22 cellular contexts compared by ENCODE assay signal in genomic region chr12:70759161-70759918, GRCh38.
DNase-seq lines count a peak whose midpoint lies in the region; ATAC-seq, FAIRE-seq and TF ChIP-seq lines count a peak whose summit lies in the region.
"Had no signal": no experiment of that assay in that cellular context is flagged by ENCODE, and none has a peak within 500 bp of the region (broad histone marks: within the 10 kb centered on the region; RNA-seq: fewer than 3 reads in every experiment).

No MANE protein-coding gene starts in this region.

- no peak for ATAC-seq in body of pancreas
- no peak for ATAC-seq in HG03521 (IDR thresholded peaks at IDR 0.05; ENCODE audit: unreplicated experiment)
- no peak for ATAC-seq in activated naive CD4-positive, alpha-beta T cell treated with anti-CD3 and anti-CD28 coated beads, Interleukin-2, amount 50 U/mL, for 72 hours
- ATAC-seq: GM12878, HepG2 had no signal

- no peaks in the 10 kb centered on the region for H3K9me3 Mint-ChIP-seq in activated naive CD4-positive, alpha-beta T cell treated with anti-CD3 and anti-CD28 coated beads, Interleukin-2, amount 50 U/mL, for 72 hours

- H3K27ac ChIP-seq in body of pancreas (no peak overlapping the region), stomach (no peak overlapping the region)
- H3K27ac ChIP-seq: BLaER1 had no signal

- no peak for FAIRE-seq in bronchial epithelial cell (lab: Jason Lieb, UNC)
- FAIRE-seq: GM12878, H54, HepG2 had no signal

- H3K27me3 ChIP-seq in bronchial epithelial cell (ENCODE audit: control insufficient read depth, insufficient read depth, low read length) (no peaks in the 10 kb centered on the region), body of pancreas (no peaks in the 10 kb centered on the region), stomach (no peaks in the 10 kb centered on the region)
- H3K27me3 ChIP-seq: BLaER1 had no signal

- H3K9me3 ChIP-seq in body of pancreas (no peaks in the 10 kb centered on the region), stomach (no peaks in the 10 kb centered on the region)
- H3K9me3 ChIP-seq: BLaER1 had no signal

- DNase-seq in Caki2 (ENCODE audit: low read depth) (peak; percentile 98), SK-MEL-5 (ENCODE audit: low read depth, low spot score) (peak; percentile 9), bronchial epithelial cell (ENCODE audit: low read depth) (peak; percentile 30), kidney tubule cell (ENCODE audit: low spot score) (peak; percentile 79), body of pancreas (no peak), stomach (no peak)
- DNase-seq in activated naive CD4-positive, alpha-beta T cell treated with anti-CD3 and anti-CD28 coated beads, Interleukin-2, amount 50 U/mL, for 72 hours (ENCODE audit: low spot score in 2 of 2), result no peak
- DNase-seq: 8988T; Calu3; CD4-positive, alpha-beta memory T cell; DMS 273 treated with DMSO at 0.1 percent for 48 hours; DMS53; DND-41; EL; HCEC 1CT had no signal

- in situ Hi-C loops in Caki2 (cut with HindIII; ENCODE audit: low pct_unique_long_range_greater_than_20kb, low sequenced_read_pairs), result no loop called here
- in situ Hi-C loops in SK-MEL-5 (cut with HindIII; ENCODE audit: low pct_unique_long_range_greater_than_20kb, low sequenced_read_pairs), result no loop called here

- H3K4me1 ChIP-seq in body of pancreas (peaks cover 14% of the 10 kb centered on the region), stomach (peaks cover 0 to 23% (median 9%) of the 10 kb centered on the region in 4 donors)
- H3K4me1 ChIP-seq: BLaER1 had no signal

- no peak for TF ChIP-seq POLR2A in body of pancreas (IDR thresholded peaks at IDR 0.05)
- no peak for TF ChIP-seq POLR2A in stomach (IDR thresholded peaks at IDR 0.05)

- no peak for TF ChIP-seq EP300 in stomach (IDR thresholded peaks at IDR 0.05)

- no peak overlapping the region for H3K27ac Mint-ChIP-seq in activated naive CD4-positive, alpha-beta T cell treated with anti-CD3 and anti-CD28 coated beads, Interleukin-2, amount 50 U/mL, for 72 hours
- H3K27ac Mint-ChIP-seq: CD14-positive monocyte, IgD-negative memory B cell had no signal

- H3K36me3 ChIP-seq in bronchial epithelial cell (ENCODE audit: control insufficient read depth, insufficient read depth, low read length), result no peaks in the 10 kb centered on the region
- H3K36me3 ChIP-seq in body of pancreas (replicated peaks in 1 of 2; ENCODE audit: insufficient read depth in 1 of 2, low read depth in 2 of 2), result no peaks in the 10 kb centered on the region
- H3K36me3 ChIP-seq in stomach, result no peaks in the 10 kb centered on the region
- H3K36me3 ChIP-seq: BLaER1 had no signal

- H3K36me3 Mint-ChIP-seq in activated naive CD4-positive, alpha-beta T cell treated with anti-CD3 and anti-CD28 coated beads, Interleukin-2, amount 50 U/mL, for 72 hours, result no peaks in the 10 kb centered on the region
- H3K36me3 Mint-ChIP-seq: CD14-positive monocyte; CD4-positive, alpha-beta memory T cell; IgD-negative memory B cell had no signal

- intact Hi-C loops in body of pancreas (cut with DNase I), result no loop called here
- intact Hi-C loops in stomach (cut with DNase I; ENCODE audit: low total_unique reads), result no loop called here

- H3K4me3 ChIP-seq in bronchial epithelial cell (ENCODE audit: low read depth, low read length) (no peak overlapping the region), body of pancreas (no peak overlapping the region), stomach (no peak overlapping the region)
- H3K4me3 ChIP-seq: BLaER1, GM12878 had no signal

- TF ChIP-seq CTCF in bronchial epithelial cell (IDR thresholded peaks at IDR 0.05; ENCODE audit: insufficient read depth, low read length, severe bottlenecking), result no peak
- TF ChIP-seq CTCF in body of pancreas (IDR thresholded peaks at IDR 0.05), result no peak
- TF ChIP-seq CTCF in stomach (IDR thresholded peaks at IDR 0.05), result no peak

- 80 to 89% methylated on average over 9 to 12 of the region's 12 CpGs for WGBS in body of pancreas, 2 donors
- 91 to 96% (median 94%) methylated on average over 12 of the region's 12 CpGs for WGBS in stomach, 5 donors

Comparison
In these comparisons a context has a peak if more than half of its experiments do, and no peak if none do; other contexts are left out.
1. DNase-seq: peak in Caki2 (single experiment), SK-MEL-5 (single experiment), bronchial epithelial cell (single experiment) and kidney tubule cell (single experiment); none in body of pancreas (0 of 4), stomach (single experiment) and activated naive CD4-positive, alpha-beta T cell treated with anti-CD3 and anti-CD28 coated beads, Interleukin-2, amount 50 U/mL, for 72 hours (0 of 2).